In the genomic region with DNA sequence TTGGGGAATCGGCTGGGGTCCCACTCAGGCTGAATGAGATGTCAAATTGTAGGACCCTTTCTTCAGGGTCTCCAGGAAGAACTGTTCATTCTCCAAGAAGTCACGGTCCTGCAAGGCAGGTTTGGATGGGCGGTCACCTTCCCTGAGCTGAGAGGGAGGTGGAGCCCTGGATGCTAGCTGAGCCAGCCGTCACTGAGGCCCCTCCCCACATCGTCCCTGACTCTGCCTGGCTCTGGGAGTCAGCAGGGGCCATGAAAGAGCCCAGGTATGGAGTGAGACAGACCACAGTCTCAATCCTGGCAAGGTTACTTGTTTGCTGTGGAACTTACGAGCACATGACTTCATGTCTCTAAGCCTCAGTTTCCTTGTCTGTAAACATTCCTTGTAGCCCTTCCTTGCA, we compare ENCODE assay signal across 15 cellular contexts. TPM values are rescaled to one million over a fixed set of nuclear protein-coding genes. Genes with fewer than 3 reads are reported as not detected.
A peak's percentile ranks its signal among the peaks of the same experiment; 100 is the strongest.
DNase-seq lines count a peak whose midpoint lies in the region; ATAC-seq and TF ChIP-seq lines count a peak whose summit lies in the region.
"Had no signal": no experiment of that assay in that cellular context is flagged by ENCODE, and none has a peak within 500 bp of the region (broad histone marks: within the 10 kb centered on the region; RNA-seq: fewer than 3 reads in every experiment).

No MANE protein-coding gene starts in this region.

- H4K20me1 ChIP-seq in OCI-LY7 (ENCODE audit: insufficient read depth, low read length): no peaks in the 10 kb centered on the region

- ATAC-seq in GM18505 (IDR thresholded peaks at IDR 0.05; ENCODE audit: unreplicated experiment) (no peak), GM18858 (IDR thresholded peaks at IDR 0.05; ENCODE audit: unreplicated experiment) (no peak)
- ATAC-seq: activated naive CD4-positive, alpha-beta T cell treated with anti-CD3 and anti-CD28 coated beads, Interleukin-2, amount 50 U/mL, for 72 hours; Panc1 had no signal

- no peaks in the 10 kb centered on the region for H3K79me2 ChIP-seq in OCI-LY7 (ENCODE audit: insufficient read depth, low read depth, low read length)

- peaks cover 39% of the 10 kb centered on the region for H3K4me1 ChIP-seq in OCI-LY7 (ENCODE audit: insufficient read depth, low read length, poor library complexity, severe bottlenecking)

- CTCF ChIA-PET in OCI-LY7 (lab: Charles Lee; ENCODE audit: unreplicated experiment): interaction anchor here (0.6 to 2.0 kb wide), 7 partner anchors 15 to 94 kb away, joined by 3 to 8 read pairs (median 4); a partner anchor contains a TSS

- no peaks in the 10 kb centered on the region for H3K9me2 ChIP-seq in OCI-LY7 (ENCODE audit: insufficient read depth, low read length)

- DNase-seq in DMS153 (lab: John Stamatoyannopoulos, UW) (peak; percentile 16), NCI-H1436 treated with DMSO at 0.1 percent for 48 hours (lab: John Stamatoyannopoulos, UW) (peak; percentile 8), OCI-LY7 (ENCODE audit: low spot score) (no peak), left kidney (ENCODE audit: low read depth, low spot score) (peak; percentile 46), SKM-1 (lab: John Stamatoyannopoulos, UW; ENCODE audit: unreplicated experiment) (no peak)
- no peak for DNase-seq in stimulated activated CD4-positive, alpha-beta T cell treated with anti-CD3 and anti-CD28 coated beads, Interleukin-2, amount 100 ng/mL, for 48 hours
- DNase-seq: cerebellar nuclear complex, midbrain, NCI-H1694, posterior cingulate gyrus had no signal

- no peaks in the 10 kb centered on the region for H3K9me3 ChIP-seq in OCI-LY7 (ENCODE audit: low read length)

- peak overlapping the region; percentile 75 for H3K27ac ChIP-seq in OCI-LY7 (ENCODE audit: low read depth, low read length, poor library complexity, severe bottlenecking)
- H3K27ac ChIP-seq: GM23248 had no signal

- no peak overlapping the region for H3K4me3 ChIP-seq in OCI-LY7 (ENCODE audit: low read depth, low read length, poor library complexity, severe bottlenecking)
- H3K4me3 ChIP-seq: GM23248 had no signal

- peak overlapping the region; percentile 8; the same call in 1 of the 2 replicates for H3K4me2 ChIP-seq in OCI-LY7 (ENCODE audit: low read length)

- POLR2A ChIA-PET in OCI-LY7 (lab: Charles Lee): interaction anchor here (0.6 to 3.4 kb wide), 11 partner anchors 8 to 518 kb away, joined by 3 to 17 read pairs (median 3); a partner anchor contains a TSS

- H2AFZ ChIP-seq in OCI-LY7 (ENCODE audit: low read length): no peak overlapping the region

- no peaks in the 10 kb centered on the region for H3K36me3 ChIP-seq in OCI-LY7 (ENCODE audit: insufficient read depth, low read length)

- no peak for TF ChIP-seq CTCF in OCI-LY7 (conservative IDR thresholded peaks at IDR 0.05; ENCODE audit: low read length)

- intact Hi-C loops in OCI-LY7 (cut with micrococcal nuclease; ENCODE audit: unreplicated experiment): no loop called here

- TF ChIP-seq POLR2A in GM18505 (IDR thresholded peaks at IDR 0.05; ENCODE audit: borderline replicate concordance, extremely low read depth, insufficient read depth, insufficient read length): no peak

- no TSS peak for BruUV-seq in OCI-LY7 (replicated peaks; lab: Mats Ljungman, UMichigan)

RNA-seq across cellular contexts. Expression of a gene that starts 6.0 kb away (rescaled TPM):
- total RNA-seq in OCI-LY7 (2014; rRNA removed; shearing (Covaris generic)): 91.9 and 112 TPM in 2 replicates
- 175 and 198 TPM in 2 replicates for total RNA-seq in OCI-LY7 (2022)

RNA-seq across cellular contexts. Expression of a gene that starts 13.9 kb away (rescaled TPM):
- total RNA-seq in OCI-LY7 (2014; rRNA removed; shearing (Covaris generic)): 45.0 and 54.2 TPM in 2 replicates
- 60.4 and 62.9 TPM in 2 replicates for total RNA-seq in OCI-LY7 (2022)

RNA-seq across cellular contexts. Expression of a gene that starts 30.1 kb away (rescaled TPM):
- 34.6 and 38.7 TPM in 2 replicates for total RNA-seq in OCI-LY7 (2014; rRNA removed; shearing (Covaris generic))
- 47.8 and 47.9 TPM in 2 replicates for total RNA-seq in OCI-LY7 (2022)

RNA-seq across cellular contexts. Expression of a gene that starts 32.3 kb away (rescaled TPM):
- 32.7 and 41.9 TPM in 2 replicates for total RNA-seq in OCI-LY7 (2014; rRNA removed; shearing (Covaris generic))
- total RNA-seq in OCI-LY7 (2022): 21.6 and 25.9 TPM in 2 replicates

RNA-seq across cellular contexts. Expression of a gene that starts 55.6 kb away (rescaled TPM):
- total RNA-seq in OCI-LY7 (2014; rRNA removed; shearing (Covaris generic)): 24.1 and 29.9 TPM in 2 replicates
- total RNA-seq in OCI-LY7 (2022): 117 and 123 TPM in 2 replicates

Comparison
In these comparisons a context has a peak if more than half of its experiments do, and no peak if none do; other contexts are left out.
1. DNase-seq: peak in DMS153 (single experiment), NCI-H1436 treated with DMSO at 0.1 percent for 48 hours (single experiment) and left kidney (single experiment); none in OCI-LY7 (single experiment), SKM-1 (single experiment) and stimulated activated CD4-positive, alpha-beta T cell treated with anti-CD3 and anti-CD28 coated beads, Interleukin-2, amount 100 ng/mL, for 48 hours (0 of 2).